ENCODE assay signal across 27 cellular contexts in the genomic region with DNA sequence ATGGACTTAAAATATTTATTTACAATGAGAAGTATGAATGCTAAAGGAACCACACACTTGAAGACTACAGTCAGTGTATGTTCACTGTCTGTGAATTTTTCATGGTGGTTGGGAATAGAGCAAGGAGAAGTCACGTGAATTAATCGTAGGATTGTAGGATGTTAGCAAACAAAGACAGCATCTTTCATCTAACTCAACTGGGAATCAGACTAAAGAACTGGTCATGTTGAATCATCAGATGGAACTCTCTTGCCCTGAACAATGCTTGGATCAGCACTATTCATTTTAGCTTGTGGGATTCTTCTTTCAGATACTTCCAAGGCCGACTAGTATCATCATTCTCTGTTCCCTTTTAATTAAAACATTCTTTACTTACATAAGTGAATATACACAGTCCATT. TPM values are rescaled to one million over a fixed set of nuclear protein-coding genes. Genes with fewer than 3 reads are reported as not detected.
DNase-seq lines count a peak whose midpoint lies in the region; ATAC-seq and TF ChIP-seq lines count a peak whose summit lies in the region.
"Had no signal": no experiment of that assay in that cellular context is flagged by ENCODE, and none has a peak within 500 bp of the region (broad histone marks: within the 10 kb centered on the region; RNA-seq: fewer than 3 reads in every experiment).

No MANE protein-coding gene starts in this region.

- no peak for TF ChIP-seq POLR2A in breast epithelium (IDR thresholded peaks at IDR 0.05)

- intact Hi-C loops in MCF 10A (cut with micrococcal nuclease) = loop anchor here (10.0 kb wide), 1 partner anchor 217 kb away; no protein-coding TSS in a partner anchor
- intact Hi-C loops in breast epithelium (cut with DNase I; ENCODE audit: low total_unique reads) = no loop called here

- no peaks in the 10 kb centered on the region for H3K9me3 ChIP-seq in breast epithelium
- H3K9me3 ChIP-seq: BLaER1, SJSA1, spleen had no signal

- CTCF ChIA-PET in MCF 10A (lab: Yijun Ruan, JAX) = interaction anchor here (0.7 to 0.8 kb wide), 2 partner anchors 65 to 450 kb away, joined by 3 read pairs; no protein-coding TSS in a partner anchor

- H3K36me3 ChIP-seq in breast epithelium = no peaks in the 10 kb centered on the region
- H3K36me3 ChIP-seq in brain microvascular endothelial cell (replicated peaks) = no peaks in the 10 kb centered on the region
- H3K36me3 ChIP-seq: BLaER1, SJSA1, spleen had no signal

- H3K4me1 ChIP-seq in breast epithelium = no peaks in the 10 kb centered on the region
- peaks cover 44% of the 10 kb centered on the region for H3K4me1 ChIP-seq in foreskin keratinocyte
- H3K4me1 ChIP-seq: BLaER1, SJSA1, spleen had no signal

- no peak overlapping the region for H3K27ac ChIP-seq in breast epithelium
- H3K27ac ChIP-seq in brain microvascular endothelial cell = no peak overlapping the region
- no peak overlapping the region for H3K27ac ChIP-seq in foreskin keratinocyte
- H3K27ac ChIP-seq: 22Rv1, BLaER1, SJSA1, spleen, WERI-Rb-1 had no signal

- in situ Hi-C loops in brain microvascular endothelial cell (cut with HindIII; ENCODE audit: low pct_ligation_motif_present, low sequenced_read_pairs) = no loop called here

- H3K4me3 ChIP-seq in breast epithelium = no peak overlapping the region
- H3K4me3 ChIP-seq in brain microvascular endothelial cell (ENCODE audit: low read depth, low read length) = no peak overlapping the region
- H3K4me3 ChIP-seq: BLaER1, SJSA1, spleen had no signal

- H3K27me3 ChIP-seq in breast epithelium (no peaks in the 10 kb centered on the region), brain microvascular endothelial cell (replicated peaks) (no peaks in the 10 kb centered on the region), foreskin keratinocyte (no peaks in the 10 kb centered on the region)
- H3K27me3 ChIP-seq: BLaER1 had no signal

- H3K4me3 Mint-ChIP-seq in MCF 10A (ENCODE audit: unreplicated experiment) = no peak overlapping the region
- H3K4me3 Mint-ChIP-seq in stimulated activated effector memory CD8-positive, alpha-beta T cell treated with anti-CD3 and anti-CD28 coated beads, Interleukin-12 subunit alpha, Interleukin-12 subunit beta, amount 100 ng/mL, for 72 hours = no peak overlapping the region
- H3K4me3 Mint-ChIP-seq: HFFc6; immature natural killer cell; stimulated activated naive CD8-positive, alpha-beta T cell treated with anti-CD3 and anti-CD28 coated beads, Interleukin-15, amount 100 ng/mL, for 72 hours had no signal

- H3K4me1 Mint-ChIP-seq in MCF 10A (ENCODE audit: insufficient read depth, unreplicated experiment) = peaks cover 25% of the 10 kb centered on the region
- no peaks in the 10 kb centered on the region for H3K4me1 Mint-ChIP-seq in stimulated activated effector memory CD8-positive, alpha-beta T cell treated with anti-CD3 and anti-CD28 coated beads, Interleukin-12 subunit alpha, Interleukin-12 subunit beta, amount 100 ng/mL, for 72 hours
- H3K4me1 Mint-ChIP-seq: immature natural killer cell; stimulated activated naive CD8-positive, alpha-beta T cell treated with anti-CD3 and anti-CD28 coated beads, Interleukin-15, amount 100 ng/mL, for 72 hours had no signal

- H3K27ac Mint-ChIP-seq in MCF 10A (ENCODE audit: low read depth, unreplicated experiment) = no peak overlapping the region
- no peak overlapping the region for H3K27ac Mint-ChIP-seq in stimulated activated effector memory CD8-positive, alpha-beta T cell treated with anti-CD3 and anti-CD28 coated beads, Interleukin-12 subunit alpha, Interleukin-12 subunit beta, amount 100 ng/mL, for 72 hours
- H3K27ac Mint-ChIP-seq: HFFc6; immature natural killer cell; stimulated activated naive CD8-positive, alpha-beta T cell treated with anti-CD3 and anti-CD28 coated beads, Interleukin-15, amount 100 ng/mL, for 72 hours had no signal

- H3K27me3 Mint-ChIP-seq in MCF 10A (ENCODE audit: insufficient read depth, unreplicated experiment) = no peaks in the 10 kb centered on the region

- no TSS peak for BruUV-seq in MCF 10A (replicated peaks; lab: Mats Ljungman, UMichigan)

- ATAC-seq in foreskin keratinocyte (peak; percentile 95), GM21723 (IDR thresholded peaks at IDR 0.05; ENCODE audit: unreplicated experiment) (no peak)
- ATAC-seq in stimulated activated effector memory CD8-positive, alpha-beta T cell treated with anti-CD3 and anti-CD28 coated beads, Interleukin-12 subunit alpha, Interleukin-12 subunit beta, amount 100 ng/mL, for 72 hours = no peak
- ATAC-seq: stimulated activated naive CD8-positive, alpha-beta T cell treated with anti-CD3 and anti-CD28 coated beads, Interleukin-15, amount 100 ng/mL, for 72 hours had no signal

- H3K9me3 Mint-ChIP-seq in MCF 10A (ENCODE audit: unreplicated experiment) = no peaks in the 10 kb centered on the region
- peaks cover 5% of the 10 kb centered on the region for H3K9me3 Mint-ChIP-seq in stimulated activated effector memory CD8-positive, alpha-beta T cell treated with anti-CD3 and anti-CD28 coated beads, Interleukin-12 subunit alpha, Interleukin-12 subunit beta, amount 100 ng/mL, for 72 hours
- H3K9me3 Mint-ChIP-seq: HFFc6 had no signal

- TF ChIP-seq CTCF in MCF 10A (IDR thresholded peaks at IDR 0.05; ENCODE audit: unreplicated experiment) (no peak), breast epithelium (IDR thresholded peaks at IDR 0.05) (no peak), brain microvascular endothelial cell (IDR thresholded peaks at IDR 0.05; ENCODE audit: low read depth, low read length, missing control alignments) (no peak), foreskin keratinocyte (conservative IDR thresholded peaks at IDR 0.05) (no peak)

- H3K36me3 Mint-ChIP-seq in MCF 10A (ENCODE audit: insufficient read depth, unreplicated experiment) = peaks cover 6% of the 10 kb centered on the region
- H3K36me3 Mint-ChIP-seq in stimulated activated effector memory CD8-positive, alpha-beta T cell treated with anti-CD3 and anti-CD28 coated beads, Interleukin-12 subunit alpha, Interleukin-12 subunit beta, amount 100 ng/mL, for 72 hours = no peaks in the 10 kb centered on the region
- H3K36me3 Mint-ChIP-seq: immature natural killer cell had no signal

- DNase-seq in MCF 10A (ENCODE audit: unreplicated experiment) (peak; percentile 21), breast epithelium (ENCODE audit: low spot score in 2 of 2) (no peak), brain microvascular endothelial cell (peak; percentile 8), foreskin keratinocyte (peak; percentile 61 to 79), NCI-H774 (lab: John Stamatoyannopoulos, UW) (no peak), amygdala (lab: John Stamatoyannopoulos, UW) (no peak)
- DNase-seq in stimulated activated effector memory CD8-positive, alpha-beta T cell treated with anti-CD3 and anti-CD28 coated beads, Interleukin-12 subunit alpha, Interleukin-12 subunit beta, amount 100 ng/mL, for 72 hours (ENCODE audit: low spot score in 2 of 2) = no peak
- DNase-seq: activated CD4-positive, alpha-beta T cell treated with anti-CD3 and anti-CD28 coated beads, Interleukin-2, amount 50 U/mL, for 4 hours; activated effector memory CD4-positive, alpha-beta T cell treated with Interleukin-2 at 50 U/mL for 16 hours; central memory CD4-positive, alpha-beta T cell; effector CD8-positive, alpha-beta T cell; HFFc6; immature natural killer cell; KBM-7; MV-4-11; NCI-H1694; NCI-H748 treated with DMSO at 0.1 percent for 48 hours; spleen; stimulated activated CD4-positive, alpha-beta T cell treated with anti-CD3 and anti-CD28 coated beads, Interleukin-4, amount 100 ng/mL, for 24 hours; stimulated activated naive CD8-positive, alpha-beta T cell treated with anti-CD3 and anti-CD28 coated beads, Interleukin-15, amount 100 ng/mL, for 72 hours; T-helper 2 cell; trophoblast cell; WERI-Rb-1 had no signal

- POLR2A ChIA-PET in MCF 10A (lab: Yijun Ruan, JAX) = interaction anchor here (0.9 to 2.5 kb wide), 4 partner anchors 15 to 103 kb away, joined by 3 to 9 read pairs (median 4); no protein-coding TSS in a partner anchor

RNA-seq across cellular contexts. Expression of a gene that starts 18.1 kb away (rescaled TPM):
- total RNA-seq in MCF 10A (2022) (0.19 and 0.54 TPM in 2 replicates), breast epithelium (1 to 10 TPM; 2.4 to 8.8 (median 6.6) TPM), foreskin keratinocyte (0.10 and 0.28 TPM in 2 replicates)
- 0.01 and 0.03 TPM in 2 replicates for polyA plus RNA-seq in foreskin keratinocyte
- polyA plus RNA-seq: immature natural killer cell had no signal

Comparison
In these comparisons a context has a peak if more than half of its experiments do, and no peak if none do; other contexts are left out.
1. DNase-seq: peak in MCF 10A (single experiment), brain microvascular endothelial cell (single experiment) and foreskin keratinocyte (2 of 2); none in breast epithelium (0 of 2), NCI-H774 (single experiment), stimulated activated effector memory CD8-positive, alpha-beta T cell treated with anti-CD3 and anti-CD28 coated beads, Interleukin-12 subunit alpha, Interleukin-12 subunit beta, amount 100 ng/mL, for 72 hours (0 of 2) and amygdala (0 of 56).